In the genomic region with DNA sequence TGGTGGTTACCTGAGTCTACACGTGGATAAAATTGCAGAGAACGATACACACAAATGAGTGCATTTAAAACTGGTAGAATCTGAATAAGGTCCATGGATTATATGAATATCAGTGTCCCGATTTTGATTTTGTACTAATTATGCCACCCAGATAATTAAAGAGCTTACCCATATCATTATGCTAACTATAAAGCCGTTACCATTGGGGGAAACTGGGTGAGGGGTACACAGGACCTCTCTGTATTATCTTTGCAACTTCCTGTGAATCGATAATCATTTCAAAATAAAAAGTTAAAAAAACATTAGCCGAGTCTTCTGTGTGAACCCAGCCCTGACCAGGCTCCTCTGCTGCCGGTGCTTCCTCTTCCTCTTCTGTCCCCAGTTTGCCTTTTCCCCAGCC, we compare ENCODE assay signal across 20 cellular contexts.
DNase-seq lines count a peak whose midpoint lies in the region; ATAC-seq, FAIRE-seq and TF ChIP-seq lines count a peak whose summit lies in the region.
"Had no signal": no experiment of that assay in that cellular context is flagged by ENCODE, and none has a peak within 500 bp of the region (broad histone marks: within the 10 kb centered on the region; RNA-seq: fewer than 3 reads in every experiment).

No MANE protein-coding gene starts in this region.

- no peak overlapping the region for H3K23ac ChIP-seq in H1 (ENCODE audit: insufficient read length)

- TF ChIP-seq EP300 in H1 (IDR thresholded peaks at IDR 0.05; ENCODE audit: borderline replicate concordance in 1 of 2, low read depth in 2 of 2, low read length in 2 of 2) (no peak), sigmoid colon (IDR thresholded peaks at IDR 0.05) (no peak), transverse colon (IDR thresholded peaks at IDR 0.05; ENCODE audit: low read depth) (no peak)

- H3K9ac ChIP-seq in mammary epithelial cell (ENCODE audit: insufficient read depth, low read length) (no peak overlapping the region), H1 (replicated peaks in 1 of 4; ENCODE audit: extremely low read depth in 1 of 4, low read depth in 3 of 4, low read length in 3 of 4) (no peak overlapping the region)

- no peak overlapping the region for H3K27ac ChIP-seq in mammary epithelial cell (ENCODE audit: insufficient read depth, low read depth, low read length)
- H3K27ac ChIP-seq in H1 (ENCODE audit: low read depth, low read length): no peak overlapping the region
- H3K27ac ChIP-seq in sigmoid colon: no peak overlapping the region
- H3K27ac ChIP-seq in transverse colon: no peak overlapping the region
- H3K27ac ChIP-seq: HL-60 had no signal

- no peak overlapping the region for H3K4me3 Mint-ChIP-seq in MCF 10A (ENCODE audit: unreplicated experiment)
- H3K4me3 Mint-ChIP-seq: B cell; CD14-positive monocyte; CD8-positive, alpha-beta T cell had no signal

- H4K8ac ChIP-seq in H1 (ENCODE audit: extremely low read depth, insufficient read depth, low read length): no peak overlapping the region

- WGBS in mammary epithelial cell (ENCODE audit: low coverage, missing lambda C conversion rate): 94% methylated on average over 7 of the region's 7 CpGs
- 89% methylated on average over 7 of the region's 7 CpGs; no CpG with 5 or more reads in 1 of the 2 experiments for WGBS in H1 (ENCODE audit: extremely low coverage in 1 of 2, insufficient coverage in 1 of 2, insufficient read length in 1 of 2, insufficient replicate concordance in 2 of 2, low coverage in 1 of 2, low lambda C conversion rate in 2 of 2, missing lambda C conversion rate in 1 of 2), 2 experiments
- 72% methylated on average over 7 of the region's 7 CpGs for WGBS in sigmoid colon, 2 donors
- 66 to 72% methylated on average over 6 to 7 of the region's 7 CpGs for WGBS in transverse colon (ENCODE audit: low coverage in 1 of 2), 2 donors

- POLR2A ChIA-PET in MCF 10A (lab: Yijun Ruan, JAX): no interaction called here
- POLR2A ChIA-PET in H1 (lab: Charles Lee; ENCODE audit: partially characterized antibody): no interaction called here

- TF ChIP-seq POLR2A in H1 (IDR thresholded peaks at IDR 0.05; ENCODE audit: control extremely low read depth in 1 of 2, low read depth in 2 of 2, low read length in 2 of 2) (no peak), sigmoid colon (IDR thresholded peaks at IDR 0.05) (no peak), transverse colon (IDR thresholded peaks at IDR 0.05) (no peak)

- H3K4me2 ChIP-seq in mammary epithelial cell (ENCODE audit: insufficient read depth, low read depth, low read length) (no peak overlapping the region), H1 (ENCODE audit: insufficient read depth in 1 of 2, low read depth in 2 of 2, low read length in 2 of 2) (no peak overlapping the region)

- no peak overlapping the region for H2AK5ac ChIP-seq in H1 (ENCODE audit: low read depth, low read length)

- no peak overlapping the region for H2BK120ac ChIP-seq in H1 (replicated peaks; ENCODE audit: low read depth, low read length)

- H3K4me3 ChIP-seq in mammary epithelial cell (replicated peaks in 1 of 3; ENCODE audit: insufficient read depth in 1 of 3, low read depth in 2 of 3, low read length in 3 of 3) (no peak overlapping the region), H1 (ENCODE audit: extremely low read depth in 1 of 4, insufficient read depth in 2 of 4, low read depth in 3 of 4, low read length in 4 of 4) (no peak overlapping the region), sigmoid colon (no peak overlapping the region), transverse colon (no peak overlapping the region)

- H3K27me3 Mint-ChIP-seq in MCF 10A (ENCODE audit: insufficient read depth, unreplicated experiment): no peaks in the 10 kb centered on the region

- H4K91ac ChIP-seq in H1 (replicated peaks; ENCODE audit: insufficient read length, low read length): no peak overlapping the region

- H3K4me1 ChIP-seq in mammary epithelial cell (ENCODE audit: insufficient read depth, low read length) (peaks cover 26% of the 10 kb centered on the region), H1 (replicated peaks in 1 of 4; ENCODE audit: control insufficient read depth in 3 of 4, insufficient read depth in 4 of 4, low read length in 3 of 4) (peaks cover 2 to 15% (median 10%) of the 10 kb centered on the region in 4 experiments; a peak in 5 of 7 replicates), sigmoid colon (no peaks in the 10 kb centered on the region), transverse colon (no peaks in the 10 kb centered on the region)

- H3K9me3 ChIP-seq in mammary epithelial cell (replicated peaks; ENCODE audit: insufficient read depth, low read length) (no peaks in the 10 kb centered on the region), H1 (ENCODE audit: insufficient read depth in 2 of 2, low read depth in 1 of 2, low read length in 1 of 2) (0 out of 4 replicates have a peak, but pooled peaks cover 0 to 3% of the 10 kb centered on the region in 2 experiments), sigmoid colon (no peaks in the 10 kb centered on the region), transverse colon (no peaks in the 10 kb centered on the region)

- 0 out of 2 replicates have a peak overlapping the region, but pooled peaks have one; percentile 3 for H2BK15ac ChIP-seq in H1 (ENCODE audit: low read length)

- no peak overlapping the region for H4K5ac ChIP-seq in H1 (ENCODE audit: insufficient read length, low read depth, low read length)

- H3K9me3 Mint-ChIP-seq in MCF 10A (ENCODE audit: unreplicated experiment): no peaks in the 10 kb centered on the region

- 0 out of 2 replicates have a peak overlapping the region, but pooled peaks have one; percentile 13 for H3K18ac ChIP-seq in H1 (ENCODE audit: extremely low read depth, low read length)

- no peak for TF ChIP-seq RAD21 in H1 (IDR thresholded peaks at IDR 0.05 in 1 of 2, conservative IDR thresholded peaks at IDR 0.05 in 1 of 2; ENCODE audit: low read depth in 2 of 2, low read length in 2 of 2)

- dilution Hi-C loops in mammary epithelial cell (cut with HindIII; ENCODE audit: low sequenced_read_pairs): no loop called here

- H2AFZ ChIP-seq in mammary epithelial cell (ENCODE audit: low read depth, low read length) (no peak overlapping the region), H1 (ENCODE audit: low read length) (no peak overlapping the region)

- DNase-seq in MCF 10A (ENCODE audit: unreplicated experiment): no peak
- DNase-seq in mammary epithelial cell: no peak
- DNase-seq in MV-4-11 (lab: John Stamatoyannopoulos, UW): peak; percentile 7
- DNase-seq in H1 (ENCODE audit: low read depth in 1 of 2, low spot score in 2 of 2): no peak
- no peak for DNase-seq in sigmoid colon
- DNase-seq in activated CD4-positive, alpha-beta T cell treated with anti-CD3 and anti-CD28 coated beads, Interleukin-2, amount 50 U/mL, for 48 hours: no peak
- no peak for DNase-seq in transverse colon
- DNase-seq: CD8-positive, alpha-beta T cell; COR-L47; DMS153; DMS79 treated with DMSO at 0.1 percent for 48 hours; EL; HCEC 1CT had no signal

- H3K23me2 ChIP-seq in H1 (ENCODE audit: low read depth, low read length): no peaks in the 10 kb centered on the region

- H3K4me1 Mint-ChIP-seq in MCF 10A (ENCODE audit: insufficient read depth, unreplicated experiment): peaks cover 18% of the 10 kb centered on the region
- H3K4me1 Mint-ChIP-seq: B cell, CD14-positive monocyte had no signal

- H3K14ac ChIP-seq in H1 (ENCODE audit: insufficient read length): no peak overlapping the region

- intact Hi-C loops in MCF 10A (cut with micrococcal nuclease): no loop called here
- intact Hi-C loops in mammary epithelial cell (cut with micrococcal nuclease): no loop called here
- intact Hi-C loops in sigmoid colon (cut with DNase I): no loop called here
- intact Hi-C loops in transverse colon (cut with DNase I; ENCODE audit: low total_unique reads): no loop called here

- no peaks in the 10 kb centered on the region for H3K27me3 ChIP-seq in mammary epithelial cell (ENCODE audit: insufficient read depth, low read length)
- H3K27me3 ChIP-seq in H1 (replicated peaks in 1 of 4; ENCODE audit: control insufficient read depth in 3 of 4, extremely low read depth in 1 of 4, insufficient read depth in 3 of 4, low read length in 3 of 4): no peaks in the 10 kb centered on the region; a peak in 1 of 7 replicates
- H3K27me3 ChIP-seq in sigmoid colon: no peaks in the 10 kb centered on the region
- H3K27me3 ChIP-seq in transverse colon: no peaks in the 10 kb centered on the region

- H3K79me2 ChIP-seq in mammary epithelial cell (ENCODE audit: insufficient read depth, low read length) (no peaks in the 10 kb centered on the region), H1 (ENCODE audit: control insufficient read depth in 1 of 2, insufficient read depth in 2 of 2, low read length in 2 of 2) (no peaks in the 10 kb centered on the region)

- FAIRE-seq in H1 (lab: Jason Lieb, UNC): no peak
- FAIRE-seq: D721Med, G401.6, GM12891 had no signal

- no peaks in the 10 kb centered on the region for H3K79me1 ChIP-seq in H1 (ENCODE audit: low read depth, low read length)

- CTCF ChIA-PET in MCF 10A (lab: Yijun Ruan, JAX) (interaction anchor here (0.9 to 1.6 kb wide), 2 partner anchors 11 to 27 kb away, joined by 3 to 6 read pairs; no protein-coding TSS in a partner anchor), mammary epithelial cell (lab: Charles Lee; ENCODE audit: low non-redundant PET) (no interaction called here), H1 (lab: Charles Lee; ENCODE audit: partially characterized antibody) (interaction anchor here (1.0 kb wide), 1 partner anchor 46 kb away, joined by 3 read pairs; no protein-coding TSS in a partner anchor)

- no peak overlapping the region for H3K4ac ChIP-seq in H1 (replicated peaks; ENCODE audit: insufficient read length, low read depth, low read length)

- no peaks in the 10 kb centered on the region for H3K36me3 Mint-ChIP-seq in MCF 10A (ENCODE audit: insufficient read depth, unreplicated experiment)
- H3K36me3 Mint-ChIP-seq: CD14-positive monocyte; CD8-positive, alpha-beta T cell had no signal

- no peak for ATAC-seq in GM21447 (IDR thresholded peaks at IDR 0.05; ENCODE audit: unreplicated experiment)
- ATAC-seq: CD8-positive, alpha-beta T cell had no signal

- H3K56ac ChIP-seq in H1 (replicated peaks; ENCODE audit: insufficient read length, low read depth, low read length): no peak overlapping the region

- H3K36me3 ChIP-seq in mammary epithelial cell (ENCODE audit: insufficient read depth, low read length): no peaks in the 10 kb centered on the region
- no peaks in the 10 kb centered on the region; a peak in 1 of 8 replicates for H3K36me3 ChIP-seq in H1 (ENCODE audit: control insufficient read depth in 2 of 4, insufficient read depth in 4 of 4, low read length in 3 of 4)
- H3K36me3 ChIP-seq in sigmoid colon: no peaks in the 10 kb centered on the region
- H3K36me3 ChIP-seq in transverse colon: no peaks in the 10 kb centered on the region

- no TSS peak for BruUV-seq in MCF 10A (replicated peaks; lab: Mats Ljungman, UMichigan)
- BruUV-seq in mammary epithelial cell (replicated peaks; lab: Mats Ljungman, UMichigan): no TSS peak

- in situ Hi-C loops in mammary epithelial cell (cut with MboI; ENCODE audit: low sequenced_read_pairs in 2 of 2): no loop called here
- in situ Hi-C loops in transverse colon (cut with MboI; ENCODE audit: low pct_ligation_motif_present in 1 of 4, low pct_unique_long_range_greater_than_20kb in 1 of 4, low sequenced_read_pairs in 3 of 4): no loop called here

- peak overlapping the region; percentile 63 for H3K27ac Mint-ChIP-seq in MCF 10A (ENCODE audit: low read depth, unreplicated experiment)
- H3K27ac Mint-ChIP-seq: B cell; CD8-positive, alpha-beta T cell had no signal

- H2BK12ac ChIP-seq in H1 (ENCODE audit: low read depth, low read length): no peak overlapping the region

- H2BK5ac ChIP-seq in H1 (ENCODE audit: low read depth, low read length): no peak overlapping the region

- no peaks in the 10 kb centered on the region for H4K20me1 ChIP-seq in mammary epithelial cell (ENCODE audit: insufficient read depth, low read length)
- H4K20me1 ChIP-seq in H1 (replicated peaks in 1 of 2; ENCODE audit: control insufficient read depth in 1 of 2, insufficient read depth in 2 of 2, low read length in 2 of 2): no peaks in the 10 kb centered on the region

- TF ChIP-seq CTCF in MCF 10A (IDR thresholded peaks at IDR 0.05; ENCODE audit: unreplicated experiment) (no peak), mammary epithelial cell (conservative IDR thresholded peaks at IDR 0.05 in 1 of 2, IDR thresholded peaks at IDR 0.05 in 1 of 2; ENCODE audit: extremely low read depth in 1 of 2, insufficient read depth in 1 of 2, low read depth in 1 of 2, low read length in 2 of 2) (no peak), H1 (IDR thresholded peaks at IDR 0.05; ENCODE audit: control extremely low read depth in 1 of 3, insufficient read depth in 1 of 3, low read depth in 1 of 3, low read length in 3 of 3) (no peak), sigmoid colon (IDR thresholded peaks at IDR 0.05) (no peak), transverse colon (IDR thresholded peaks at IDR 0.05) (no peak)

- H2BK20ac ChIP-seq in H1 (ENCODE audit: low read length): no peak overlapping the region; the same call in 1 of the 2 replicates
